Comparison of ENCODE assay signal across 12 cellular contexts in genomic region chr21:34952701-34953100, GRCh38.
A peak's percentile ranks its signal among the peaks of the same experiment; 100 is the strongest.
DNase-seq lines count a peak whose midpoint lies in the region; ATAC-seq and TF ChIP-seq lines count a peak whose summit lies in the region.
"Had no signal": no experiment of that assay in that cellular context is flagged by ENCODE, and none has a peak within 500 bp of the region (broad histone marks: within the 10 kb centered on the region; RNA-seq: fewer than 3 reads in every experiment).

No MANE protein-coding gene starts in this region.

- DNase-seq in ACHN: peak; percentile 13
- DNase-seq in Daoy (ENCODE audit: low read depth): peak; percentile 24
- peak; percentile 99 for DNase-seq in NCI-H2107 treated with DMSO at 0.1 percent for 48 hours (lab: John Stamatoyannopoulos, UW; ENCODE audit: unreplicated experiment)
- DNase-seq in amniotic epithelial cell (ENCODE audit: low read depth): peak; percentile 37
- DNase-seq in omental fat pad (ENCODE audit: low spot score): no peak
- no peak for DNase-seq in nucleus accumbens (lab: John Stamatoyannopoulos, UW)
- DNase-seq in activated CD4-positive, alpha-beta T cell treated with anti-CD3 and anti-CD28 coated beads, Interleukin-2, amount 50 U/mL, for 48 hours: no peak
- DNase-seq: C1 segment of cervical spinal cord; GOT3; hippocampal formation; stimulated activated CD4-positive, alpha-beta T cell treated with anti-CD3 and anti-CD28 coated beads, Interleukin-4, amount 100 ng/mL, for 24 hours had no signal

- in situ Hi-C loops in ACHN (cut with HindIII; ENCODE audit: low pct_ligation_motif_present, low pct_unique_long_range_greater_than_20kb, low sequenced_read_pairs): no loop called here

- TF ChIP-seq CTCF in omental fat pad (IDR thresholded peaks at IDR 0.05): no peak

- ATAC-seq in omental fat pad (ENCODE audit: low FRiP score) (no peak), SK-N-SH treated with all-trans-retinoic acid at 6 μM for 48 hours (no peak)

TF ChIP-seq in SK-N-SH treated with all-trans-retinoic acid at 6 μM for 48 hours, 23 proteins besides CTCF, POLR2A, EP300 and RAD21:
- TF ChIP-seq CSRNP3 (CRISPR knock-in tag; IDR thresholded peaks at IDR 0.05) (no peak), RARB (CRISPR knock-in tag; IDR thresholded peaks at IDR 0.05) (no peak), TSHZ2 (CRISPR knock-in tag; IDR thresholded peaks at IDR 0.05) (no peak), ZC3H10 (CRISPR knock-in tag; IDR thresholded peaks at IDR 0.05) (no peak)

Comparison
In these comparisons a context has a peak if more than half of its experiments do, and no peak if none do; other contexts are left out.
1. DNase-seq: peak in ACHN (single experiment), Daoy (single experiment), NCI-H2107 treated with DMSO at 0.1 percent for 48 hours (single experiment) and amniotic epithelial cell (single experiment); none in omental fat pad (single experiment), nucleus accumbens (0 of 56) and activated CD4-positive, alpha-beta T cell treated with anti-CD3 and anti-CD28 coated beads, Interleukin-2, amount 50 U/mL, for 48 hours (0 of 2).